In genomic region chr16:88118839-88119741, GRCh38 we compare ENCODE assay signal across 2 cellular contexts.
TF ChIP-seq lines count a peak whose summit lies in the region.
"Not testable (repeated sequence)": the region's sequence is repeated elsewhere in the genome, so short reads cannot be mapped to it uniquely, and the experiment has no call there.

No MANE protein-coding gene starts in this region.

TF ChIP-seq in A549, 52 proteins besides CTCF, POLR2A, EP300 and RAD21 (continued from another document):
- TF ChIP-seq, protein P1, sequence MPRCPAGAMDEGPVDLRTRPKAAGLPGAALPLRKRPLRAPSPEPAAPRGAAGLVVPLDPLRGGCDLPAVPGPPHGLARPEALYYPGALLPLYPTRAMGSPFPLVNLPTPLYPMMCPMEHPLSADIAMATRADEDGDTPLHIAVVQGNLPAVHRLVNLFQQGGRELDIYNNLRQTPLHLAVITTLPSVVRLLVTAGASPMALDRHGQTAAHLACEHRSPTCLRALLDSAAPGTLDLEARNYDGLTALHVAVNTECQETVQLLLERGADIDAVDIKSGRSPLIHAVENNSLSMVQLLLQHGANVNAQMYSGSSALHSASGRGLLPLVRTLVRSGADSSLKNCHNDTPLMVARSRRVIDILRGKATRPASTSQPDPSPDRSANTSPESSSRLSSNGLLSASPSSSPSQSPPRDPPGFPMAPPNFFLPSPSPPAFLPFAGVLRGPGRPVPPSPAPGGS (IDR thresholded peaks at IDR 0.05): peak; percentile 72; the same call in 1 of the 3 replicates
- TF ChIP-seq, protein P2, sequence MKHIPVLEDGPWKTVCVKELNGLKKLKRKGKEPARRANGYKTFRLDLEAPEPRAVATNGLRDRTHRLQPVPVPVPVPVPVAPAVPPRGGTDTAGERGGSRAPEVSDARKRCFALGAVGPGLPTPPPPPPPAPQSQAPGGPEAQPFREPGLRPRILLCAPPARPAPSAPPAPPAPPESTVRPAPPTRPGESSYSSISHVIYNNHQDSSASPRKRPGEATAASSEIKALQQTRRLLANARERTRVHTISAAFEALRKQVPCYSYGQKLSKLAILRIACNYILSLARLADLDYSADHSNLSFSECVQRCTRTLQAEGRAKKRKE (CRISPR knock-in tag; IDR thresholded peaks at IDR 0.05; ENCODE audit: low read depth): 0 out of 2 replicates have a peak, but pooled peaks have one; percentile 40

TF ChIP-seq in HepG2, 621 proteins besides CTCF, POLR2A, EP300 and RAD21 (continued from another document and continues in another):
- peak; percentile 63; the same call in 1 of the 2 replicates for TF ChIP-seq DPF2 (CRISPR knock-in tag; IDR thresholded peaks at IDR 0.05; ENCODE audit: borderline replicate concordance, low read depth)
- TF ChIP-seq PAXIP1 (CRISPR knock-in tag; conservative IDR thresholded peaks at IDR 0.05): peak; percentile 32; the same call in 1 of the 2 replicates
- TF ChIP-seq RARA (CRISPR knock-in tag; IDR thresholded peaks at IDR 0.05): peak; percentile 25; the same call in 1 of the 2 replicates
- peak; percentile 46; the same call in 1 of the 2 replicates for TF ChIP-seq SP5 (CRISPR knock-in tag; IDR thresholded peaks at IDR 0.05; ENCODE audit: borderline replicate concordance, low read depth)
- TF ChIP-seq TBX2 (CRISPR knock-in tag; IDR thresholded peaks at IDR 0.05; ENCODE audit: borderline replicate concordance): peak; percentile 33; the same call in 1 of the 2 replicates
- 0 out of 2 replicates have a peak, but pooled peaks have one; percentile 43 for TF ChIP-seq ERF (CRISPR knock-in tag; IDR thresholded peaks at IDR 0.05)
- TF ChIP-seq CREM (IDR thresholded peaks at IDR 0.05): peak; percentile 26; the same call in 1 of the 2 replicates
- TF ChIP-seq CREM (CRISPR knock-in tag; IDR thresholded peaks at IDR 0.05); FOXA1 (IDR thresholded peaks at IDR 0.05): not testable (repeated sequence)
- peak; percentile 34; the same call in 1 of the 2 replicates for TF ChIP-seq HDAC1 (CRISPR knock-in tag; IDR thresholded peaks at IDR 0.05)
- TF ChIP-seq ELF3 (CRISPR knock-in tag; IDR thresholded peaks at IDR 0.05): 0 out of 2 replicates have a peak, but pooled peaks have one; percentile 44
- peak; percentile 38; the same call in 1 of the 2 replicates for TF ChIP-seq KAT8 (CRISPR knock-in tag; IDR thresholded peaks at IDR 0.05)
- peak; percentile 68 for TF ChIP-seq FOXA1 (CRISPR knock-in tag; IDR thresholded peaks at IDR 0.05)
- TF ChIP-seq, protein P3, sequence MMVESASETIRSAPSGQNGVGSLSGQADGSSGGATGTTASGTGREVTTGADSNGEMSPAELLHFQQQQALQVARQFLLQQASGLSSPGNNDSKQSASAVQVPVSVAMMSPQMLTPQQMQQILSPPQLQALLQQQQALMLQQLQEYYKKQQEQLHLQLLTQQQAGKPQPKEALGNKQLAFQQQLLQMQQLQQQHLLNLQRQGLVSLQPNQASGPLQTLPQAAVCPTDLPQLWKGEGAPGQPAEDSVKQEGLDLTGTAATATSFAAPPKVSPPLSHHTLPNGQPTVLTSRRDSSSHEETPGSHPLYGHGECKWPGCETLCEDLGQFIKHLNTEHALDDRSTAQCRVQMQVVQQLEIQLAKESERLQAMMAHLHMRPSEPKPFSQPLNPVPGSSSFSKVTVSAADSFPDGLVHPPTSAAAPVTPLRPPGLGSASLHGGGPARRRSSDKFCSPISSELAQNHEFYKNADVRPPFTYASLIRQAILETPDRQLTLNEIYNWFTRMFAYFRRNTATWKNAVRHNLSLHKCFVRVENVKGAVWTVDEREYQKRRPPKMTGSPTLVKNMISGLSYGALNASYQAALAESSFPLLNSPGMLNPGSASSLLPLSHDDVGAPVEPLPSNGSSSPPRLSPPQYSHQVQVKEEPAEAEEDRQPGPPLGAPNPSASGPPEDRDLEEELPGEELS (CRISPR knock-in tag; IDR thresholded peaks at IDR 0.05): peak; percentile 62
- peak; percentile 32; the same call in 1 of the 2 replicates for TF ChIP-seq MYPOP (CRISPR knock-in tag; IDR thresholded peaks at IDR 0.05)
- TF ChIP-seq SOX5 (CRISPR knock-in tag; IDR thresholded peaks at IDR 0.05; ENCODE audit: borderline replicate concordance): peak; percentile 97
- TF ChIP-seq HNRNPLL (IDR thresholded peaks at IDR 0.05; ENCODE audit: low read depth, low read length, poor library complexity, severe bottlenecking): peak; percentile 13
- peak; percentile 87; the same call in 1 of the 2 replicates for TF ChIP-seq AHDC1 (CRISPR knock-in tag; IDR thresholded peaks at IDR 0.05; ENCODE audit: borderline replicate concordance)
- TF ChIP-seq JUND (CRISPR knock-in tag; IDR thresholded peaks at IDR 0.05): peak; percentile 67
- 0 out of 2 replicates have a peak, but pooled peaks have one; percentile 44 for TF ChIP-seq STAT6 (CRISPR knock-in tag; IDR thresholded peaks at IDR 0.05; ENCODE audit: borderline replicate concordance)
- TF ChIP-seq MIER3 (CRISPR knock-in tag; IDR thresholded peaks at IDR 0.05; ENCODE audit: borderline replicate concordance): peak; percentile 41; the same call in 1 of the 2 replicates
- 0 out of 2 replicates have a peak, but pooled peaks have one; percentile 43 for TF ChIP-seq ZNF317 (CRISPR knock-in tag; IDR thresholded peaks at IDR 0.05)
- TF ChIP-seq, protein P4, sequence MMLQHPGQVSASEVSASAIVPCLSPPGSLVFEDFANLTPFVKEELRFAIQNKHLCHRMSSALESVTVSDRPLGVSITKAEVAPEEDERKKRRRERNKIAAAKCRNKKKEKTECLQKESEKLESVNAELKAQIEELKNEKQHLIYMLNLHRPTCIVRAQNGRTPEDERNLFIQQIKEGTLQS (CRISPR knock-in tag; IDR thresholded peaks at IDR 0.05): peak; percentile 50; the same call in 1 of the 2 replicates
- peak; percentile 60; the same call in 1 of the 2 replicates for TF ChIP-seq FOXK1 (CRISPR knock-in tag; IDR thresholded peaks at IDR 0.05; ENCODE audit: borderline replicate concordance, low read depth)
- peak; percentile 79 for TF ChIP-seq FOXA3 (CRISPR knock-in tag; IDR thresholded peaks at IDR 0.05)
- TF ChIP-seq, protein P5, sequence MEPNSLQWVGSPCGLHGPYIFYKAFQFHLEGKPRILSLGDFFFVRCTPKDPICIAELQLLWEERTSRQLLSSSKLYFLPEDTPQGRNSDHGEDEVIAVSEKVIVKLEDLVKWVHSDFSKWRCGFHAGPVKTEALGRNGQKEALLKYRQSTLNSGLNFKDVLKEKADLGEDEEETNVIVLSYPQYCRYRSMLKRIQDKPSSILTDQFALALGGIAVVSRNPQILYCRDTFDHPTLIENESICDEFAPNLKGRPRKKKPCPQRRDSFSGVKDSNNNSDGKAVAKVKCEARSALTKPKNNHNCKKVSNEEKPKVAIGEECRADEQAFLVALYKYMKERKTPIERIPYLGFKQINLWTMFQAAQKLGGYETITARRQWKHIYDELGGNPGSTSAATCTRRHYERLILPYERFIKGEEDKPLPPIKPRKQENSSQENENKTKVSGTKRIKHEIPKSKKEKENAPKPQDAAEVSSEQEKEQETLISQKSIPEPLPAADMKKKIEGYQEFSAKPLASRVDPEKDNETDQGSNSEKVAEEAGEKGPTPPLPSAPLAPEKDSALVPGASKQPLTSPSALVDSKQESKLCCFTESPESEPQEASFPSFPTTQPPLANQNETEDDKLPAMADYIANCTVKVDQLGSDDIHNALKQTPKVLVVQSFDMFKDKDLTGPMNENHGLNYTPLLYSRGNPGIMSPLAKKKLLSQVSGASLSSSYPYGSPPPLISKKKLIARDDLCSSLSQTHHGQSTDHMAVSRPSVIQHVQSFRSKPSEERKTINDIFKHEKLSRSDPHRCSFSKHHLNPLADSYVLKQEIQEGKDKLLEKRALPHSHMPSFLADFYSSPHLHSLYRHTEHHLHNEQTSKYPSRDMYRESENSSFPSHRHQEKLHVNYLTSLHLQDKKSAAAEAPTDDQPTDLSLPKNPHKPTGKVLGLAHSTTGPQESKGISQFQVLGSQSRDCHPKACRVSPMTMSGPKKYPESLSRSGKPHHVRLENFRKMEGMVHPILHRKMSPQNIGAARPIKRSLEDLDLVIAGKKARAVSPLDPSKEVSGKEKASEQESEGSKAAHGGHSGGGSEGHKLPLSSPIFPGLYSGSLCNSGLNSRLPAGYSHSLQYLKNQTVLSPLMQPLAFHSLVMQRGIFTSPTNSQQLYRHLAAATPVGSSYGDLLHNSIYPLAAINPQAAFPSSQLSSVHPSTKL (CRISPR knock-in tag; IDR thresholded peaks at IDR 0.05): peak; percentile 90
- TF ChIP-seq FOSL2 (CRISPR knock-in tag; IDR thresholded peaks at IDR 0.05): peak; percentile 99
- TF ChIP-seq CEBPB (IDR thresholded peaks at IDR 0.05; ENCODE audit: borderline replicate concordance, low read depth, low read length): peak; percentile 86
- peak; percentile 60 for TF ChIP-seq SAP130 (CRISPR knock-in tag; IDR thresholded peaks at IDR 0.05; ENCODE audit: low read depth)
- TF ChIP-seq ZNF614 (CRISPR knock-in tag; IDR thresholded peaks at IDR 0.05; ENCODE audit: borderline replicate concordance): 0 out of 2 replicates have a peak, but pooled peaks have one; percentile 58
- TF ChIP-seq CEBPG (CRISPR knock-in tag; IDR thresholded peaks at IDR 0.05): peak; percentile 74
- TF ChIP-seq TCF7 (IDR thresholded peaks at IDR 0.05; ENCODE audit: low read depth): peak; percentile 29; the same call in 1 of the 2 replicates
- 0 out of 2 replicates have a peak, but pooled peaks have one; percentile 36 for TF ChIP-seq ZNF12 (CRISPR knock-in tag; IDR thresholded peaks at IDR 0.05)
